In genomic region chr12:3632256-3633240, GRCh38 we compare ENCODE assay signal across 20 cellular contexts.
A peak's percentile ranks its signal among the peaks of the same experiment; 100 is the strongest.
DNase-seq lines count a peak whose midpoint lies in the region; TF ChIP-seq lines count a peak whose summit lies in the region.
"Had no signal": no experiment of that assay in that cellular context is flagged by ENCODE, and none has a peak within 500 bp of the region (broad histone marks: within the 10 kb centered on the region; RNA-seq: fewer than 3 reads in every experiment).

No MANE protein-coding gene starts in this region.

- H3K9me3 Mint-ChIP-seq in activated CD4-positive, alpha-beta T cell treated with anti-CD3 and anti-CD28 coated beads, Interleukin-2, amount 10 ng/mL, durations not matched to agents 7 days and 5 days = no peaks in the 10 kb centered on the region
- H3K9me3 Mint-ChIP-seq: activated T-cell treated with anti-CD3 and anti-CD28 coated beads, Interleukin-2, amount 50 U/mL, for 24 hours; CD8-positive, alpha-beta T cell; H9; T-cell had no signal

- no peak overlapping the region for H2BK15ac ChIP-seq in neuronal stem cell (ENCODE audit: low read length)

- H3K23ac ChIP-seq in neuronal stem cell (ENCODE audit: low read depth, low read length, poor library complexity) = no peak overlapping the region

- H4K8ac ChIP-seq in neuronal stem cell (ENCODE audit: low read depth, low read length) = no peak overlapping the region

- POLR2A ChIA-PET in activated CD4-positive, alpha-beta T cell treated with anti-CD3 and anti-CD28 coated beads, Interleukin-2, amount 10 ng/mL, durations not matched to agents 7 days and 5 days (lab: Charles Lee) = no interaction called here

- peak overlapping the region; percentile 3 for H2BK5ac ChIP-seq in neuronal stem cell (ENCODE audit: low read length)

- H2AFZ ChIP-seq in Loucy (ENCODE audit: low read length) (no peak overlapping the region), neuronal stem cell (ENCODE audit: low read length) (no peak overlapping the region)

- H2BK120ac ChIP-seq in neuronal stem cell (ENCODE audit: low read depth, low read length) = no peak overlapping the region

- peak overlapping the region; percentile 61 for H3K27ac Mint-ChIP-seq in activated CD4-positive, alpha-beta T cell treated with anti-CD3 and anti-CD28 coated beads, Interleukin-2, amount 10 ng/mL, durations not matched to agents 7 days and 5 days
- H3K27ac Mint-ChIP-seq: activated T-cell treated with anti-CD3 and anti-CD28 coated beads, Interleukin-2, amount 50 U/mL, for 24 hours; CD8-positive, alpha-beta T cell; T-cell had no signal

- H3K9ac ChIP-seq in Loucy (ENCODE audit: low read depth, low read length, poor library complexity, severe bottlenecking) = no peak overlapping the region
- no peak overlapping the region for H3K9ac ChIP-seq in neuronal stem cell (ENCODE audit: low read depth, low read length, poor library complexity)

- no peak overlapping the region for H3K18ac ChIP-seq in neuronal stem cell (ENCODE audit: low read length)

- H3K4me2 ChIP-seq in Loucy (ENCODE audit: low read depth, low read length, poor library complexity, severe bottlenecking) = no peak overlapping the region
- H3K4me2 ChIP-seq in neuronal stem cell (ENCODE audit: insufficient read depth, low read length, poor library complexity, severe bottlenecking) = no peak overlapping the region
- H3K4me2 ChIP-seq: A549 had no signal

- no peaks in the 10 kb centered on the region for H3F3A ChIP-seq in Loucy (ENCODE audit: low read depth)

- H3K4me3 Mint-ChIP-seq in activated CD4-positive, alpha-beta T cell treated with anti-CD3 and anti-CD28 coated beads, Interleukin-2, amount 10 ng/mL, durations not matched to agents 7 days and 5 days = no peak overlapping the region
- H3K4me3 Mint-ChIP-seq: activated T-cell treated with anti-CD3 and anti-CD28 coated beads, Interleukin-2, amount 50 U/mL, for 24 hours; CD8-positive, alpha-beta T cell; H9; T-cell had no signal

- CTCF ChIA-PET in activated CD4-positive, alpha-beta T cell treated with anti-CD3 and anti-CD28 coated beads, Interleukin-2, amount 10 ng/mL, durations not matched to agents 7 days and 5 days (lab: Charles Lee) = interaction anchor here (0.9 to 2.4 kb wide), 6 partner anchors 10 to 72 kb away, joined by 3 to 10 read pairs (median 3); no protein-coding TSS in a partner anchor

- intact Hi-C loops in spleen (cut with DNase I; ENCODE audit: low total_unique reads) = no loop called here

- no peaks in the 10 kb centered on the region for H3K79me2 ChIP-seq in Loucy (ENCODE audit: insufficient read depth, low read length)

- H3K27ac ChIP-seq in neuronal stem cell (replicated peaks; ENCODE audit: low read length) = no peak overlapping the region
- H3K27ac ChIP-seq in spleen = no peak overlapping the region
- H3K27ac ChIP-seq: A549, RWPE1 had no signal

- no peak overlapping the region for H3K14ac ChIP-seq in neuronal stem cell (ENCODE audit: low read length)

- no peaks in the 10 kb centered on the region for H3K27me3 ChIP-seq in Loucy (ENCODE audit: insufficient read depth, low read length, poor library complexity, severe bottlenecking)
- no peaks in the 10 kb centered on the region for H3K27me3 ChIP-seq in neuronal stem cell (ENCODE audit: control insufficient read depth in 3 of 3, insufficient read depth in 3 of 3, low read depth in 1 of 3, low read length in 3 of 3)
- no peaks in the 10 kb centered on the region for H3K27me3 ChIP-seq in spleen (replicated peaks in 1 of 7)

- H3K9me2 ChIP-seq in Loucy (replicated peaks; ENCODE audit: low read depth, low read length) = no peaks in the 10 kb centered on the region

- no peak overlapping the region for H2AK5ac ChIP-seq in neuronal stem cell (ENCODE audit: low read depth, low read length)

- peaks cover 9% of the 10 kb centered on the region for H3K4me1 ChIP-seq in Loucy (ENCODE audit: insufficient read depth, low read length, poor library complexity, severe bottlenecking)
- peaks cover 2 to 5% of the 10 kb centered on the region in 2 donors for H3K4me1 ChIP-seq in neuronal stem cell (ENCODE audit: control insufficient read depth in 2 of 2, insufficient read depth in 1 of 2, low read depth in 1 of 2, low read length in 2 of 2)
- no peaks in the 10 kb centered on the region for H3K4me1 ChIP-seq in spleen
- H3K4me1 ChIP-seq: A549 had no signal

- H4K20me1 ChIP-seq in Loucy (ENCODE audit: insufficient read depth, low read length, poor library complexity, severe bottlenecking) = no peaks in the 10 kb centered on the region

- H3K4me3 ChIP-seq in Loucy (ENCODE audit: low read length, poor library complexity, severe bottlenecking) = no peak overlapping the region
- H3K4me3 ChIP-seq in astrocyte of the spinal cord (ENCODE audit: low read depth, low read length) = no peak overlapping the region
- H3K4me3 ChIP-seq in neuronal stem cell (ENCODE audit: low read length in 2 of 2) = no peak overlapping the region
- no peak overlapping the region for H3K4me3 ChIP-seq in spleen
- H3K4me3 ChIP-seq: A549 had no signal

- H2BK12ac ChIP-seq in neuronal stem cell (ENCODE audit: low read length) = no peak overlapping the region

- H3K36me3 ChIP-seq in Loucy (ENCODE audit: insufficient read depth, low read length) = no peaks in the 10 kb centered on the region; the same call in 1 of the 2 replicates
- H3K36me3 ChIP-seq in neuronal stem cell (replicated peaks in 1 of 2; ENCODE audit: control insufficient read depth in 2 of 2, insufficient read depth in 2 of 2, low read length in 2 of 2) = no peaks in the 10 kb centered on the region
- H3K36me3 ChIP-seq in spleen = peaks cover 0 to 91% (median 17%) of the 10 kb centered on the region in 6 donors

- no CpG with 5 or more reads among the region's 6 CpGs for WGBS in neuronal stem cell (ENCODE audit: extremely low coverage in 2 of 2, insufficient read length in 2 of 2, insufficient replicate concordance in 1 of 2), 2 donors
- 86 to 92% (median 89%) methylated on average over 6 of the region's 6 CpGs for WGBS in spleen, 5 donors

- TF ChIP-seq CTCF in Loucy (conservative IDR thresholded peaks at IDR 0.05; ENCODE audit: low read length) (peak; percentile 24; the same call in 1 of the 2 replicates), astrocyte of the spinal cord (IDR thresholded peaks at IDR 0.05; ENCODE audit: low read depth, low read length) (no peak), spleen (IDR thresholded peaks at IDR 0.05 in 8 of 11, conservative IDR thresholded peaks at IDR 0.05 in 3 of 11) (no peak)

- H3K27me3 Mint-ChIP-seq in activated CD4-positive, alpha-beta T cell treated with anti-CD3 and anti-CD28 coated beads, Interleukin-2, amount 10 ng/mL, durations not matched to agents 7 days and 5 days = no peaks in the 10 kb centered on the region
- H3K27me3 Mint-ChIP-seq: activated T-cell treated with anti-CD3 and anti-CD28 coated beads, Interleukin-2, amount 50 U/mL, for 24 hours; T-cell had no signal

- in situ Hi-C loops in astrocyte of the spinal cord (cut with HindIII; ENCODE audit: low sequenced_read_pairs) = no loop called here

- DNase-seq in activated CD4-positive, alpha-beta T cell treated with anti-CD3 and anti-CD28 coated beads, Interleukin-2, amount 10 ng/mL, durations not matched to agents 7 days and 5 days = peak; percentile 40
- no peak for DNase-seq in activated CD4-positive, alpha-beta T cell treated with anti-CD3 and anti-CD28 coated beads, Interleukin-2, amount 50 U/mL, for 48 hours
- peak; percentile 11 for DNase-seq in astrocyte of the spinal cord (ENCODE audit: low read depth, low spot score)
- DNase-seq in neuronal stem cell (ENCODE audit: low spot score) = no peak
- DNase-seq in spleen = no peak
- DNase-seq in NCI-H2107 treated with DMSO at 0.1 percent for 48 hours (lab: John Stamatoyannopoulos, UW; ENCODE audit: unreplicated experiment) = no peak
- no peak for DNase-seq in NCI-H446 treated with DMSO at 0.1 percent for 48 hours (lab: John Stamatoyannopoulos, UW)
- DNase-seq: activated T-cell treated with anti-CD3 and anti-CD28 coated beads, Interleukin-2, amount 50 U/mL, for 24 hours; CD8-positive, alpha-beta T cell; cortex of kidney; H9; mesendoderm; MM.1S; nucleus accumbens; stimulated activated CD4-positive, alpha-beta T cell treated with anti-CD3 and anti-CD28 coated beads, Interleukin-4, amount 100 ng/mL, for 4 hours; T-cell; trophoblast cell had no signal

- no peak overlapping the region for H4K91ac ChIP-seq in neuronal stem cell (ENCODE audit: low read depth, low read length, poor library complexity)

- H3K9me3 ChIP-seq in Loucy (ENCODE audit: insufficient read depth, low read depth, low read length) (no peaks in the 10 kb centered on the region), neuronal stem cell (replicated peaks in 1 of 2; ENCODE audit: control insufficient read depth in 2 of 2, insufficient read depth in 1 of 2, low read depth in 1 of 2, low read length in 2 of 2) (no peaks in the 10 kb centered on the region), spleen (no peaks in the 10 kb centered on the region)
- H3K9me3 ChIP-seq: A549 had no signal

- H3K4ac ChIP-seq in neuronal stem cell (ENCODE audit: low read length) = no peak overlapping the region

- H3K36me3 Mint-ChIP-seq in activated CD4-positive, alpha-beta T cell treated with anti-CD3 and anti-CD28 coated beads, Interleukin-2, amount 10 ng/mL, durations not matched to agents 7 days and 5 days (ENCODE audit: low read depth) = peaks cover 21% of the 10 kb centered on the region

- no peak for TF ChIP-seq POLR2A in spleen (IDR thresholded peaks at IDR 0.05)

- H3K79me1 ChIP-seq in neuronal stem cell (ENCODE audit: low read depth, low read length) = no peaks in the 10 kb centered on the region

- peaks cover 17% of the 10 kb centered on the region for H3K4me1 Mint-ChIP-seq in activated CD4-positive, alpha-beta T cell treated with anti-CD3 and anti-CD28 coated beads, Interleukin-2, amount 10 ng/mL, durations not matched to agents 7 days and 5 days
- H3K4me1 Mint-ChIP-seq: T-cell had no signal

Comparison
In these comparisons a context has a peak if more than half of its experiments do, and no peak if none do; other contexts are left out.
1. DNase-seq: peak in activated CD4-positive, alpha-beta T cell treated with anti-CD3 and anti-CD28 coated beads, Interleukin-2, amount 10 ng/mL, durations not matched to agents 7 days and 5 days (single experiment) and astrocyte of the spinal cord (single experiment); none in activated CD4-positive, alpha-beta T cell treated with anti-CD3 and anti-CD28 coated beads, Interleukin-2, amount 50 U/mL, for 48 hours (0 of 2), neuronal stem cell (single experiment), spleen (single experiment), NCI-H2107 treated with DMSO at 0.1 percent for 48 hours (single experiment) and NCI-H446 treated with DMSO at 0.1 percent for 48 hours (single experiment).